Comparison of ENCODE assay signal across 17 cellular contexts in the genomic region with DNA sequence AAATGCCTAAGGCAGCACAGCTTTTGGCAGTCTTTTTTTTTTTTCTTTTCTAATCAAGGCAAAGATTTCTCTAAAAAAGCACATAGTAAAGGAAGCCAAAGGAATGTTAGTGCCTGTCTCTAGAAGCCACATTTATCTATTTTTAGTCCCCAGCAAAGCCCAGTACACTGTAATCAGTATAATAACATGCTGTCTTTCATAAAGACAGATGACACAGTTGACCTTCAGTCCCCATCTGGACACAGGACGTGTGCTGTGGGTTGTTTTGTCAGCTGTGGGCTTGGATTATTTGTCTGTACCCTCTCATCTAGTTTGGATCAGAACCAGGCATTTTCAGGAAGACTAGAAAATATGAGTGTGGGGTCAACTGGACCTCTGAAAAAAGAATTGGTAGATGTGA.
"Had no signal": no experiment of that assay in that cellular context is flagged by ENCODE, and none has a peak within 500 bp of the region (broad histone marks: within the 10 kb centered on the region; RNA-seq: fewer than 3 reads in every experiment).

No MANE protein-coding gene starts in this region.

- ATAC-seq: activated CD8-positive, alpha-beta T cell treated with anti-CD3 and anti-CD28 coated beads, Interleukin-2, amount 10 ng/mL, durations not matched to agents 7 days and 5 days; gastroesophageal sphincter; natural killer cell treated with Interleukin-12 subunit alpha and Interleukin-12 subunit beta and Interleukin-15 and Interleukin-18, amount 100 ng/mL, for 72 hours; stimulated activated effector memory CD8-positive, alpha-beta T cell treated with anti-CD3 and anti-CD28 coated beads, Interleukin-12 subunit alpha, Interleukin-12 subunit beta, amount 100 ng/mL, for 72 hours; stimulated activated naive CD8-positive, alpha-beta T cell treated with anti-CD3 and anti-CD28 coated beads, Interleukin-15, amount 100 ng/mL, for 72 hours had no signal

- H3K4me3 ChIP-seq: colonic mucosa, esophagus squamous epithelium, gastroesophageal sphincter, ovary, prostate gland, skin epidermis, tibial nerve had no signal

- H3K4me1 ChIP-seq: colonic mucosa, prostate gland, tibial nerve had no signal

- H3K27ac ChIP-seq: colonic mucosa, esophagus squamous epithelium, gastroesophageal sphincter, ovary, prostate gland, skin epidermis, tibial nerve had no signal

- H3K36me3 ChIP-seq: colonic mucosa, esophagus squamous epithelium, gastroesophageal sphincter, ovary, prostate gland, tibial nerve had no signal

- DNase-seq: activated CD4-positive, alpha-beta T cell treated with anti-CD3 and anti-CD28 coated beads for 1 hour; activated CD4-positive, alpha-beta T cell treated with anti-CD3 and anti-CD28 coated beads, Interleukin-2, amount 50 U/mL, for 1 hour; activated CD8-positive, alpha-beta T cell treated with anti-CD3 and anti-CD28 coated beads, Interleukin-2, amount 10 ng/mL, durations not matched to agents 7 days and 5 days; activated gamma-delta T cell treated with Interleukin-2 at 50 U/mL for 16 hours; aorta; colonic mucosa; esophagus squamous epithelium; stimulated activated CD4-positive, alpha-beta T cell treated with anti-CD3 and anti-CD28 coated beads, Interleukin-2, amount 100 ng/mL, for 24 hours; stimulated activated naive CD8-positive, alpha-beta T cell treated with anti-CD3 and anti-CD28 coated beads, Interleukin-15, amount 100 ng/mL, for 72 hours; T-helper 9 cell had no signal

- H3K9me3 ChIP-seq: colonic mucosa, esophagus squamous epithelium, gastroesophageal sphincter, ovary, prostate gland, tibial nerve had no signal

- H3K27me3 ChIP-seq: colonic mucosa, esophagus squamous epithelium, gastroesophageal sphincter, ovary, tibial nerve had no signal
